20 cellular contexts compared by ENCODE assay signal in genomic region chr18:25284278-25284677, GRCh38.
DNase-seq lines count a peak whose midpoint lies in the region; ATAC-seq, FAIRE-seq and TF ChIP-seq lines count a peak whose summit lies in the region.
"Had no signal": no experiment of that assay in that cellular context is flagged by ENCODE, and none has a peak within 500 bp of the region (broad histone marks: within the 10 kb centered on the region; RNA-seq: fewer than 3 reads in every experiment).

No MANE protein-coding gene starts in this region.

- H3F3A ChIP-seq in Loucy (ENCODE audit: low read depth): no peaks in the 10 kb centered on the region

- no peak for FAIRE-seq in kidney (lab: Jason Lieb, UNC)
- FAIRE-seq: TTC549 had no signal

- no peak overlapping the region for H2AFZ ChIP-seq in ACC112 (ENCODE audit: low read length, unreplicated experiment)
- no peak overlapping the region for H2AFZ ChIP-seq in Loucy (ENCODE audit: low read length)

- H3K4me1 ChIP-seq in ACC112 (ENCODE audit: control insufficient read depth, insufficient read depth, low read length, unreplicated experiment): peaks cover 34% of the 10 kb centered on the region
- peaks cover 72% of the 10 kb centered on the region for H3K4me1 ChIP-seq in Loucy (ENCODE audit: insufficient read depth, low read length, poor library complexity, severe bottlenecking)
- H3K4me1 ChIP-seq in gastroesophageal sphincter: peaks cover 0 to 55% (median 7%) of the 10 kb centered on the region in 3 donors
- H3K4me1 ChIP-seq in psoas muscle: peaks cover 18% of the 10 kb centered on the region
- no peaks in the 10 kb centered on the region for H3K4me1 ChIP-seq in kidney (ENCODE audit: control insufficient read depth in 1 of 2, insufficient read depth in 1 of 2, low read depth in 1 of 2, low read length in 2 of 2)

- no peaks in the 10 kb centered on the region for H4K20me1 ChIP-seq in Loucy (ENCODE audit: insufficient read depth, low read length, poor library complexity, severe bottlenecking)

- H3K79me2 ChIP-seq in ACC112 (ENCODE audit: control insufficient read depth, insufficient read depth, low read length, unreplicated experiment): no peaks in the 10 kb centered on the region
- peaks cover 55% of the 10 kb centered on the region for H3K79me2 ChIP-seq in Loucy (ENCODE audit: insufficient read depth, low read length)

- intact Hi-C loops in psoas muscle (cut with DNase I) (no loop called here), kidney (cut with DNase I) (no loop called here)

- H3K27me3 ChIP-seq in ACC112 (ENCODE audit: insufficient read depth, low read length) (no peaks in the 10 kb centered on the region), Loucy (ENCODE audit: insufficient read depth, low read length, poor library complexity, severe bottlenecking) (no peaks in the 10 kb centered on the region), gastroesophageal sphincter (no peaks in the 10 kb centered on the region), psoas muscle (ENCODE audit: insufficient read depth in 3 of 3, low read length in 2 of 3) (no peaks in the 10 kb centered on the region)
- H3K27me3 ChIP-seq: tibial artery had no signal

- H3K36me3 ChIP-seq in ACC112 (ENCODE audit: insufficient read depth, low read length) (no peaks in the 10 kb centered on the region), Loucy (ENCODE audit: insufficient read depth, low read length) (no peaks in the 10 kb centered on the region), gastroesophageal sphincter (no peaks in the 10 kb centered on the region), psoas muscle (ENCODE audit: insufficient read depth in 1 of 2, low read depth in 1 of 2) (no peaks in the 10 kb centered on the region), kidney (ENCODE audit: control insufficient read depth in 1 of 2, insufficient read depth in 2 of 2, low read length in 2 of 2) (no peaks in the 10 kb centered on the region)
- H3K36me3 ChIP-seq: tibial artery had no signal

- H3K27ac ChIP-seq in ACC112 (ENCODE audit: low read depth, low read length): no peak overlapping the region
- H3K27ac ChIP-seq in gastroesophageal sphincter: peak overlapping the region in 3 of 4 donors; percentile 33 to 34 (median 33)
- no peak overlapping the region for H3K27ac ChIP-seq in psoas muscle
- no peak overlapping the region for H3K27ac ChIP-seq in kidney (ENCODE audit: low read depth in 2 of 2, low read length in 2 of 2)
- H3K27ac ChIP-seq: tibial artery had no signal

- peak overlapping the region; percentile 45 for H3K4me3 ChIP-seq in ACC112 (ENCODE audit: low read depth, low read length)
- H3K4me3 ChIP-seq in Loucy (ENCODE audit: low read length, poor library complexity, severe bottlenecking): peak overlapping the region; percentile 48
- H3K4me3 ChIP-seq in gastroesophageal sphincter: no peak overlapping the region
- peak overlapping the region; percentile 29 for H3K4me3 ChIP-seq in psoas muscle
- H3K4me3 ChIP-seq in kidney (ENCODE audit: low read length in 2 of 2): no peak overlapping the region
- H3K4me3 ChIP-seq: tibial artery had no signal

- TF ChIP-seq CTCF in Loucy (conservative IDR thresholded peaks at IDR 0.05; ENCODE audit: low read length) (no peak), gastroesophageal sphincter (IDR thresholded peaks at IDR 0.05) (no peak), psoas muscle (IDR thresholded peaks at IDR 0.05) (no peak), kidney (IDR thresholded peaks at IDR 0.05; ENCODE audit: borderline replicate concordance, extremely low read depth, insufficient read depth) (no peak)

- ATAC-seq in gastroesophageal sphincter: no peak
- ATAC-seq in psoas muscle: peak in 2 of 4 donors; percentile 13 to 24
- ATAC-seq: naive thymus-derived CD4-positive, alpha-beta T cell; stimulated activated naive B cell treated with anti-CD40 and anti-IgM and Interleukin-4, amounts not matched to agents 10 μg/mL and 1 μg/mL and 100 μg/mL, for 72 hours had no signal

- no peaks in the 10 kb centered on the region for H3K9me2 ChIP-seq in Loucy (replicated peaks; ENCODE audit: low read depth, low read length)

- H3K9ac ChIP-seq in Loucy (ENCODE audit: low read depth, low read length, poor library complexity, severe bottlenecking) (peak overlapping the region; percentile 51), kidney (ENCODE audit: low read length in 2 of 2) (no peak overlapping the region)

- TF ChIP-seq POLR2A in gastroesophageal sphincter (IDR thresholded peaks at IDR 0.05): no peak

- no peak for TF ChIP-seq EP300 in gastroesophageal sphincter (IDR thresholded peaks at IDR 0.05)

- H3K4me2 ChIP-seq in Loucy (ENCODE audit: low read depth, low read length, poor library complexity, severe bottlenecking): peak overlapping the region; percentile 67

- WGBS in gastroesophageal sphincter (ENCODE audit: low coverage in 1 of 2), 2 donors: 39 to 74% methylated on average over 7 of the region's 7 CpGs
- 43 to 65% (median 51%) methylated on average over 7 of the region's 7 CpGs for WGBS in psoas muscle, 3 donors

- DNase-seq in psoas muscle: no peak
- no peak for DNase-seq in kidney
- DNase-seq in NCI-H446 (lab: John Stamatoyannopoulos, UW): no peak
- DNase-seq in SHP77 (lab: John Stamatoyannopoulos, UW): no peak
- no peak for DNase-seq in epidermal melanocyte (ENCODE audit: insufficient read length, low spot score)
- DNase-seq: activated CD4-positive, alpha-beta T cell treated with anti-CD3 and anti-CD28 coated beads, Interleukin-2, amount 10 ng/mL, durations not matched to agents 7 days and 5 days; activated CD8-positive, alpha-beta memory T cell treated with anti-CD3 and anti-CD28 coated beads, Interleukin-2, amount 50 U/mL, for 4 hours; activated gamma-delta T cell; amniotic stem cell; CD4-positive, alpha-beta memory T cell; effector CD8-positive, alpha-beta T cell; GOT3; naive thymus-derived CD4-positive, alpha-beta T cell; RPMI8226; stimulated activated naive B cell treated with anti-CD40 and anti-IgM and Interleukin-4, amounts not matched to agents 10 μg/mL and 1 μg/mL and 100 μg/mL, for 72 hours; tibial artery had no signal

- no peaks in the 10 kb centered on the region for H3K9me3 ChIP-seq in Loucy (ENCODE audit: insufficient read depth, low read depth, low read length)
- H3K9me3 ChIP-seq in gastroesophageal sphincter: no peaks in the 10 kb centered on the region
- no peaks in the 10 kb centered on the region for H3K9me3 ChIP-seq in psoas muscle
- H3K9me3 ChIP-seq in kidney (ENCODE audit: control insufficient read depth in 1 of 2, low read length in 2 of 2): no peaks in the 10 kb centered on the region
- H3K9me3 ChIP-seq: tibial artery had no signal

Comparison
In these comparisons a context has a peak if more than half of its experiments do, and no peak if none do; other contexts are left out.
1. H3K27ac ChIP-seq: peak in gastroesophageal sphincter (3 of 4); none in ACC112 (single experiment), psoas muscle (single experiment) and kidney (0 of 2).
2. H3K4me3 ChIP-seq: peak in ACC112 (single experiment), Loucy (single experiment) and psoas muscle (single experiment); none in gastroesophageal sphincter (0 of 2) and kidney (0 of 2).